ENCODE assay signal across 1 cellular context in genomic region chr3:58346368-58346767, GRCh38.
TF ChIP-seq lines count a peak whose summit lies in the region.

No MANE protein-coding gene starts in this region.

TF ChIP-seq in SK-N-SH treated with all-trans-retinoic acid at 6 μM for 48 hours, 23 proteins besides CTCF, POLR2A, EP300 and RAD21 (continued from another document):
- TF ChIP-seq, protein P1, sequence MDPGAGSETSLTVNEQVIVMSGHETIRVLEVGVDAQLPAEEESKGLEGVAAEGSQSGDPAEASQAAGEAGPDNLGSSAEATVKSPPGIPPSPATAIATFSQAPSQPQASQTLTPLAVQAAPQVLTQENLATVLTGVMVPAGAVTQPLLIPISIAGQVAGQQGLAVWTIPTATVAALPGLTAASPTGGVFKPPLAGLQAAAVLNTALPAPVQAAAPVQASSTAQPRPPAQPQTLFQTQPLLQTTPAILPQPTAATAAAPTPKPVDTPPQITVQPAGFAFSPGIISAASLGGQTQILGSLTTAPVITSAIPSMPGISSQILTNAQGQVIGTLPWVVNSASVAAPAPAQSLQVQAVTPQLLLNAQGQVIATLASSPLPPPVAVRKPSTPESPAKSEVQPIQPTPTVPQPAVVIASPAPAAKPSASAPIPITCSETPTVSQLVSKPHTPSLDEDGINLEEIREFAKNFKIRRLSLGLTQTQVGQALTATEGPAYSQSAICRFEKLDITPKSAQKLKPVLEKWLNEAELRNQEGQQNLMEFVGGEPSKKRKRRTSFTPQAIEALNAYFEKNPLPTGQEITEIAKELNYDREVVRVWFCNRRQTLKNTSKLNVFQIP (CRISPR knock-in tag; IDR thresholded peaks at IDR 0.05; ENCODE audit: borderline replicate concordance, low read depth): no peak
- TF ChIP-seq GLIS3 (CRISPR knock-in tag; IDR thresholded peaks at IDR 0.05) (no peak), SNAI2 (CRISPR knock-in tag; IDR thresholded peaks at IDR 0.05) (no peak), ARNTL (CRISPR knock-in tag; IDR thresholded peaks at IDR 0.05; ENCODE audit: borderline replicate concordance, low read depth) (no peak), ZFP30 (CRISPR knock-in tag; IDR thresholded peaks at IDR 0.05) (no peak), ZC3H10 (CRISPR knock-in tag; IDR thresholded peaks at IDR 0.05) (no peak), ZNF565 (CRISPR knock-in tag; conservative IDR thresholded peaks at IDR 0.05; ENCODE audit: low read depth) (no peak), ISL1 (CRISPR knock-in tag; IDR thresholded peaks at IDR 0.05) (no peak), ZFP3 (CRISPR knock-in tag; IDR thresholded peaks at IDR 0.05) (no peak)
